ENCODE assay signal across 14 cellular contexts in genomic region chr2:148259674-148260073, GRCh38.
A peak's percentile ranks its signal among the peaks of the same experiment; 100 is the strongest.
DNase-seq lines count a peak whose midpoint lies in the region; ATAC-seq and TF ChIP-seq lines count a peak whose summit lies in the region.
"Had no signal": no experiment of that assay in that cellular context is flagged by ENCODE, and none has a peak within 500 bp of the region (broad histone marks: within the 10 kb centered on the region; RNA-seq: fewer than 3 reads in every experiment).

No MANE protein-coding gene starts in this region.

- peaks cover 2% of the 10 kb centered on the region for H3K4me1 Mint-ChIP-seq in activated CD8-positive, alpha-beta T cell treated with anti-CD3 and anti-CD28 coated beads for 36 hours (ENCODE audit: low read depth)
- no peaks in the 10 kb centered on the region for H3K4me1 Mint-ChIP-seq in activated CD8-positive, alpha-beta T cell treated with anti-CD3 and anti-CD28 coated beads, Interleukin-2, amount 10 ng/mL, durations not matched to agents 7 days and 5 days (ENCODE audit: low read depth)
- H3K4me1 Mint-ChIP-seq in endodermal cell (no peaks in the 10 kb centered on the region), type B pancreatic cell (ENCODE audit: unreplicated experiment) (no peaks in the 10 kb centered on the region)
- H3K4me1 Mint-ChIP-seq: B cell, brain had no signal

- peaks cover 25% of the 10 kb centered on the region for H3K36me3 Mint-ChIP-seq in activated CD8-positive, alpha-beta T cell treated with anti-CD3 and anti-CD28 coated beads for 36 hours (ENCODE audit: low read depth)
- H3K36me3 Mint-ChIP-seq in activated CD8-positive, alpha-beta T cell treated with anti-CD3 and anti-CD28 coated beads, Interleukin-2, amount 10 ng/mL, durations not matched to agents 7 days and 5 days (ENCODE audit: low read depth): peaks cover 17% of the 10 kb centered on the region
- peaks cover 54% of the 10 kb centered on the region for H3K36me3 Mint-ChIP-seq in endodermal cell (ENCODE audit: low read depth)
- peaks cover 25% of the 10 kb centered on the region for H3K36me3 Mint-ChIP-seq in type B pancreatic cell

- no peak for TF ChIP-seq EP300 in upper lobe of left lung (IDR thresholded peaks at IDR 0.05)

- no peak for TF ChIP-seq CTCF in activated CD8-positive, alpha-beta T cell treated with anti-CD3 and anti-CD28 coated beads for 36 hours (IDR thresholded peaks at IDR 0.05)
- TF ChIP-seq CTCF in endodermal cell (conservative IDR thresholded peaks at IDR 0.05) (peak; percentile 50), type B pancreatic cell (conservative IDR thresholded peaks at IDR 0.05) (peak; percentile 19), upper lobe of left lung (IDR thresholded peaks at IDR 0.05) (no peak)

- intact Hi-C loops in activated CD8-positive, alpha-beta T cell treated with anti-CD3 and anti-CD28 coated beads for 36 hours (cut with micrococcal nuclease): no loop called here

- TF ChIP-seq POLR2A in upper lobe of left lung (IDR thresholded peaks at IDR 0.05): no peak

- no peak for ATAC-seq in activated CD8-positive, alpha-beta T cell treated with anti-CD3 and anti-CD28 coated beads for 36 hours
- no peak for ATAC-seq in activated CD8-positive, alpha-beta T cell treated with anti-CD3 and anti-CD28 coated beads, Interleukin-2, amount 10 ng/mL, durations not matched to agents 7 days and 5 days
- ATAC-seq in HG03457 (IDR thresholded peaks at IDR 0.05; ENCODE audit: unreplicated experiment): no peak
- no peak for ATAC-seq in upper lobe of left lung (ENCODE audit: low FRiP score in 2 of 2)
- ATAC-seq in HG03460 (IDR thresholded peaks at IDR 0.05; ENCODE audit: unreplicated experiment): no peak

- H3K36me3 ChIP-seq in endodermal cell (ENCODE audit: control insufficient read depth, insufficient read depth, low read length) (peaks cover 10% of the 10 kb centered on the region), upper lobe of left lung (no peaks in the 10 kb centered on the region)
- H3K36me3 ChIP-seq: SJSA1 had no signal

- H3K4me3 ChIP-seq in endodermal cell (ENCODE audit: low read length): no peak overlapping the region
- H3K4me3 ChIP-seq in upper lobe of left lung: no peak overlapping the region
- H3K4me3 ChIP-seq: SJSA1 had no signal

- no peak overlapping the region for H3K9ac ChIP-seq in endodermal cell (ENCODE audit: extremely low read depth, low read length, poor library complexity, severe bottlenecking)

- POLR2A ChIA-PET in activated CD8-positive, alpha-beta T cell treated with anti-CD3 and anti-CD28 coated beads for 36 hours (lab: Charles Lee): no interaction called here
- POLR2A ChIA-PET in activated CD8-positive, alpha-beta T cell treated with anti-CD3 and anti-CD28 coated beads, Interleukin-2, amount 10 ng/mL, durations not matched to agents 7 days and 5 days (lab: Charles Lee): no interaction called here

- H3K27ac ChIP-seq in endodermal cell (ENCODE audit: low read depth, low read length) (no peak overlapping the region), upper lobe of left lung (no peak overlapping the region)
- H3K27ac ChIP-seq: SJSA1 had no signal

- 85 to 95% methylated on average over 3 to 6 of the region's 6 CpGs for WGBS in endodermal cell (ENCODE audit: insufficient coverage in 1 of 2, insufficient read length in 1 of 2), 2 experiments
- WGBS in upper lobe of left lung, 2 donors: 82 to 88% methylated on average over 6 of the region's 6 CpGs

- CTCF ChIA-PET in activated CD8-positive, alpha-beta T cell treated with anti-CD3 and anti-CD28 coated beads for 36 hours (lab: Charles Lee): no interaction called here
- CTCF ChIA-PET in activated CD8-positive, alpha-beta T cell treated with anti-CD3 and anti-CD28 coated beads, Interleukin-2, amount 10 ng/mL, durations not matched to agents 7 days and 5 days (lab: Charles Lee): no interaction called here

- H3K27me3 ChIP-seq in endodermal cell (ENCODE audit: control insufficient read depth, insufficient read depth, low read length, poor library complexity, severe bottlenecking): no peaks in the 10 kb centered on the region
- no peaks in the 10 kb centered on the region for H3K27me3 ChIP-seq in upper lobe of left lung
- H3K27me3 ChIP-seq: SJSA1 had no signal

- H3K9me3 ChIP-seq in endodermal cell (ENCODE audit: control insufficient read depth, low read length) (peaks cover 15% of the 10 kb centered on the region), upper lobe of left lung (peaks cover 0 to under 1% (median 0%) of the 10 kb centered on the region in 4 donors)

- H3K4me3 Mint-ChIP-seq in activated CD8-positive, alpha-beta T cell treated with anti-CD3 and anti-CD28 coated beads for 36 hours: no peak overlapping the region
- H3K4me3 Mint-ChIP-seq in activated CD8-positive, alpha-beta T cell treated with anti-CD3 and anti-CD28 coated beads, Interleukin-2, amount 10 ng/mL, durations not matched to agents 7 days and 5 days: no peak overlapping the region
- no peak overlapping the region for H3K4me3 Mint-ChIP-seq in endodermal cell
- no peak overlapping the region for H3K4me3 Mint-ChIP-seq in type B pancreatic cell
- H3K4me3 Mint-ChIP-seq: activated T-helper 1 cell treated with anti-CD3 and anti-CD28 coated beads, Interleukin-12 subunit alpha, Interleukin-12 subunit beta, Interleukin-2, Interleukin-4 antibody, amounts not matched to agents 30 ng/mL and 10 ng/mL and 1 ng/mL, durations not matched to agents 14 hours and 24 hours and 36 hours; B cell; brain had no signal

- H3K4me1 ChIP-seq in endodermal cell (ENCODE audit: control insufficient read depth, insufficient read depth, low read length): no peaks in the 10 kb centered on the region
- H3K4me1 ChIP-seq in upper lobe of left lung: no peaks in the 10 kb centered on the region
- H3K4me1 ChIP-seq: SJSA1 had no signal

- peaks cover 8% of the 10 kb centered on the region for H3K9me3 Mint-ChIP-seq in activated CD8-positive, alpha-beta T cell treated with anti-CD3 and anti-CD28 coated beads for 36 hours
- peaks cover 20% of the 10 kb centered on the region for H3K9me3 Mint-ChIP-seq in activated CD8-positive, alpha-beta T cell treated with anti-CD3 and anti-CD28 coated beads, Interleukin-2, amount 10 ng/mL, durations not matched to agents 7 days and 5 days (ENCODE audit: insufficient read depth)
- H3K9me3 Mint-ChIP-seq in endodermal cell: peaks cover 29% of the 10 kb centered on the region
- H3K9me3 Mint-ChIP-seq in type B pancreatic cell: peaks cover 13% of the 10 kb centered on the region

- no peak overlapping the region for H3K27ac Mint-ChIP-seq in activated CD8-positive, alpha-beta T cell treated with anti-CD3 and anti-CD28 coated beads for 36 hours
- H3K27ac Mint-ChIP-seq in activated CD8-positive, alpha-beta T cell treated with anti-CD3 and anti-CD28 coated beads, Interleukin-2, amount 10 ng/mL, durations not matched to agents 7 days and 5 days: no peak overlapping the region
- H3K27ac Mint-ChIP-seq in endodermal cell (no peak overlapping the region), type B pancreatic cell (no peak overlapping the region)
- H3K27ac Mint-ChIP-seq: activated T-helper 1 cell treated with anti-CD3 and anti-CD28 coated beads, Interleukin-12 subunit alpha, Interleukin-12 subunit beta, Interleukin-2, Interleukin-4 antibody, amounts not matched to agents 30 ng/mL and 10 ng/mL and 1 ng/mL, durations not matched to agents 14 hours and 24 hours and 36 hours; B cell had no signal

- peak; percentile 19 for DNase-seq in activated CD8-positive, alpha-beta T cell treated with anti-CD3 and anti-CD28 coated beads for 36 hours
- no peak for DNase-seq in activated CD8-positive, alpha-beta T cell treated with anti-CD3 and anti-CD28 coated beads, Interleukin-2, amount 10 ng/mL, durations not matched to agents 7 days and 5 days
- DNase-seq in NCI-H226 (peak; percentile 20), endodermal cell (no peak), type B pancreatic cell (ENCODE audit: extremely low spot score, unreplicated experiment) (no peak), upper lobe of left lung (no peak)
- DNase-seq: activated CD4-positive, CD25-positive, alpha-beta regulatory T cell; NCI-H2081 treated with DMSO at 0.1 percent for 48 hours had no signal

- H3K27me3 Mint-ChIP-seq in activated CD8-positive, alpha-beta T cell treated with anti-CD3 and anti-CD28 coated beads for 36 hours: no peaks in the 10 kb centered on the region
- H3K27me3 Mint-ChIP-seq in activated CD8-positive, alpha-beta T cell treated with anti-CD3 and anti-CD28 coated beads, Interleukin-2, amount 10 ng/mL, durations not matched to agents 7 days and 5 days (ENCODE audit: low read depth): no peaks in the 10 kb centered on the region
- H3K27me3 Mint-ChIP-seq in endodermal cell (ENCODE audit: insufficient read depth) (no peaks in the 10 kb centered on the region), type B pancreatic cell (no peaks in the 10 kb centered on the region)
- H3K27me3 Mint-ChIP-seq: B cell had no signal

Comparison
In these comparisons a context has a peak if more than half of its experiments do, and no peak if none do; other contexts are left out.
1. DNase-seq: peak in activated CD8-positive, alpha-beta T cell treated with anti-CD3 and anti-CD28 coated beads for 36 hours (single experiment) and NCI-H226 (single experiment); none in activated CD8-positive, alpha-beta T cell treated with anti-CD3 and anti-CD28 coated beads, Interleukin-2, amount 10 ng/mL, durations not matched to agents 7 days and 5 days (single experiment), endodermal cell (single experiment), type B pancreatic cell (single experiment) and upper lobe of left lung (0 of 2).
2. CTCF ChIP-seq: peak in endodermal cell (single experiment) and type B pancreatic cell (single experiment); none in activated CD8-positive, alpha-beta T cell treated with anti-CD3 and anti-CD28 coated beads for 36 hours (single experiment) and upper lobe of left lung (0 of 6).